In the genomic region with DNA sequence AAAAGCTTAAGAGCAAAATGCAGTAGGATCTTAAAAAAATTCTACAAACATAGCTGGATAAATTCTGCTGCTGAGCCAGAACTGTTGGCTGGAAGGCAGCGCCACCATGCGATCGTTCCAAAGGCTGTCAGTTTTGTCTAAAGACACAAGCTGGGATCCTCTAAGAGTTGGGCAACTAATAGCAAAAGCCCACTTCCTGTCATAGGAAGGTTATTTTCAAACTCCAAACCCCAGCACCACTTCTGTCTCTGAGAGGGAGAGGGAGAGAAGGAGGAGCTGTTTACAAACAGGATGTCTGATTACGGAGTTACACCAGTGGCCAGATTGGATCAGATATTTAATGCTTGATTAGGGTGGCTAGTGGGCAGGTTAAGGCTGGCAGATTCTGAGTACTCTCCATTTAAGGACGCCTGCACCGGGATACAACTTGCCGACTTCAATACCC, we compare ENCODE assay signal across 8 cellular contexts. TPM values are rescaled to one million over a fixed set of nuclear protein-coding genes. Genes with fewer than 3 reads are reported as not detected.
DNase-seq lines count a peak whose midpoint lies in the region; ATAC-seq and TF ChIP-seq lines count a peak whose summit lies in the region.

No MANE protein-coding gene starts in this region.

- intact Hi-C loops in lower leg skin (cut with DNase I; ENCODE audit: low total_unique reads), result no loop called here

- no peak for TF ChIP-seq POLR2A in lower leg skin (IDR thresholded peaks at IDR 0.05)

- TF ChIP-seq CTCF in lower leg skin (IDR thresholded peaks at IDR 0.05), result no peak

- WGBS in lower leg skin, 2 donors, result 19 to 21% methylated on average over 7 of the region's 7 CpGs

- DNase-seq in Caki2 (ENCODE audit: low read depth) (peak; percentile 25), SKM-1 treated with dmso at 0.1 percent for 144 hours (lab: John Stamatoyannopoulos, UW; ENCODE audit: unreplicated experiment) (peak; percentile 82), dermis microvascular lymphatic vessel endothelial cell (ENCODE audit: low read depth in 2 of 2) (peak; percentile 45 to 67), lower leg skin (ENCODE audit: low spot score in 2 of 2) (peak; percentile 61 to 92), DMS79 (lab: John Stamatoyannopoulos, UW) (no peak), T-helper 9 cell (no peak)
- peak in 4 of 6 experiments; percentile 4 to 20 (median 8) for DNase-seq in stimulated activated naive CD4-positive, alpha-beta T cell (lab: John Stamatoyannopoulos, UW)

- peak; percentile 50 for ATAC-seq in HG02642 (IDR thresholded peaks at IDR 0.05; ENCODE audit: poor library complexity, unreplicated experiment)

- H3K4me3 ChIP-seq in lower leg skin (ENCODE audit: low read depth, poor library complexity, severe bottlenecking), result no peak overlapping the region

- in situ Hi-C loops in Caki2 (cut with HindIII; ENCODE audit: low pct_unique_long_range_greater_than_20kb, low sequenced_read_pairs), result no loop called here

RNA-seq across cellular contexts. Expression of a gene that starts 44.0 kb away (rescaled TPM):
- total RNA-seq in Caki2 (2014; rRNA removed; shearing (Covaris generic); ENCODE audit: low replicate concordance), result 4.7 and 9.0 TPM in 2 replicates
- 1.5 and 3.3 TPM in 2 replicates for total RNA-seq in dermis microvascular lymphatic vessel endothelial cell
- 10 to 100 TPM; 11.4 to 13.5 (median 12.8) TPM for total RNA-seq in lower leg skin

Comparison
In these comparisons a context has a peak if more than half of its experiments do, and no peak if none do; other contexts are left out.
1. DNase-seq: peak in Caki2 (single experiment), SKM-1 treated with dmso at 0.1 percent for 144 hours (single experiment), dermis microvascular lymphatic vessel endothelial cell (2 of 2), lower leg skin (2 of 2) and stimulated activated naive CD4-positive, alpha-beta T cell (4 of 6); none in DMS79 (single experiment) and T-helper 9 cell (single experiment).